In genomic region chr2:130920417-130921030, GRCh38 we compare ENCODE assay signal across 8 cellular contexts.
DNase-seq lines count a peak whose midpoint lies in the region; ATAC-seq and TF ChIP-seq lines count a peak whose summit lies in the region.

No MANE protein-coding gene starts in this region.

- no peak overlapping the region for H3K27ac ChIP-seq in HCT116 (ENCODE audit: low read depth, low read length)

- peak; percentile 84 for TF ChIP-seq RAD21 in HCT116 (IDR thresholded peaks at IDR 0.05; ENCODE audit: low read depth)

- ATAC-seq in HCT116 (peak; percentile 86), mucosa of descending colon (peak; percentile 73), GM18511 (IDR thresholded peaks at IDR 0.05; ENCODE audit: unreplicated experiment) (no peak)
- no peak for ATAC-seq in activated CD8-positive, alpha-beta memory T cell treated with anti-CD3 and anti-CD28 coated beads, Interleukin-2, amount 10 ng/mL, durations not matched to agents 7 days and 5 days

- BruUV-seq in HCT116 (replicated peaks; lab: Mats Ljungman, UMichigan) = no TSS peak

- no peak overlapping the region for H3K4me2 ChIP-seq in HCT116 (ENCODE audit: low read length)

- H3K9ac ChIP-seq in HCT116 (ENCODE audit: low read length) = no peak overlapping the region

- H3K9me3 ChIP-seq in HCT116 (ENCODE audit: control insufficient read depth in 1 of 2, insufficient read depth in 1 of 2, low read depth in 1 of 2, low read length in 2 of 2) (no peaks in the 10 kb centered on the region), mucosa of descending colon (no peaks in the 10 kb centered on the region)

- H3K4me3 ChIP-seq in HCT116 (replicated peaks in 1 of 2; ENCODE audit: low read depth in 1 of 2, low read length in 2 of 2) = no peak overlapping the region
- no peak overlapping the region for H3K4me3 ChIP-seq in mucosa of descending colon

- H3K79me2 ChIP-seq in HCT116 (ENCODE audit: insufficient read depth, low read length) = no peaks in the 10 kb centered on the region

- no peaks in the 10 kb centered on the region for H3K4me1 Mint-ChIP-seq in activated CD8-positive, alpha-beta memory T cell treated with anti-CD3 and anti-CD28 coated beads, Interleukin-2, amount 10 ng/mL, durations not matched to agents 7 days and 5 days

- TF ChIP-seq CTCF in HCT116 (IDR thresholded peaks at IDR 0.05 in 2 of 3, conservative IDR thresholded peaks at IDR 0.05 in 1 of 3; ENCODE audit: borderline replicate concordance in 1 of 3, insufficient read depth in 1 of 3, low read depth in 2 of 3, low read length in 2 of 3) = peak; percentile 89 to 96 (median 95)
- peak; percentile 57 for TF ChIP-seq CTCF in mucosa of descending colon (IDR thresholded peaks at IDR 0.05)

- CTCF ChIA-PET in HCT116 (lab: Charles Lee) = interaction anchor here (1.0 to 1.8 kb wide), 2 partner anchors 122 to 123 kb away, joined by 3 to 15 read pairs; no protein-coding TSS in a partner anchor
- CTCF ChIA-PET in activated CD8-positive, alpha-beta memory T cell treated with anti-CD3 and anti-CD28 coated beads, Interleukin-2, amount 10 ng/mL, durations not matched to agents 7 days and 5 days (lab: Charles Lee) = interaction anchor here (0.9 to 1.9 kb wide), 9 partner anchors 9 to 125 kb away, joined by 3 to 10 read pairs (median 4); no protein-coding TSS in a partner anchor

- H3K27ac Mint-ChIP-seq in activated CD8-positive, alpha-beta memory T cell treated with anti-CD3 and anti-CD28 coated beads, Interleukin-2, amount 10 ng/mL, durations not matched to agents 7 days and 5 days = no peak overlapping the region

- no peak overlapping the region for H3K4me3 Mint-ChIP-seq in activated CD8-positive, alpha-beta memory T cell treated with anti-CD3 and anti-CD28 coated beads, Interleukin-2, amount 10 ng/mL, durations not matched to agents 7 days and 5 days

- TF ChIP-seq POLR2A in HCT116 (IDR thresholded peaks at IDR 0.05; ENCODE audit: borderline replicate concordance, extremely low read depth, insufficient read depth, insufficient read length) = no peak

- POLR2A ChIA-PET in HCT116 (lab: Charles Lee) = no interaction called here

- no peaks in the 10 kb centered on the region for H4K20me1 ChIP-seq in HCT116 (ENCODE audit: insufficient read depth)

- H3K4me1 ChIP-seq in HCT116 (ENCODE audit: control insufficient read depth in 1 of 2, insufficient read depth in 2 of 2, low read length in 2 of 2) = no peaks in the 10 kb centered on the region
- H3K4me1 ChIP-seq in mucosa of descending colon (ENCODE audit: low read depth) = no peaks in the 10 kb centered on the region

- no peaks in the 10 kb centered on the region for H3K36me3 Mint-ChIP-seq in activated CD8-positive, alpha-beta memory T cell treated with anti-CD3 and anti-CD28 coated beads, Interleukin-2, amount 10 ng/mL, durations not matched to agents 7 days and 5 days

- H3K9me2 ChIP-seq in HCT116 (ENCODE audit: insufficient read depth) = no peaks in the 10 kb centered on the region

- H3K36me3 ChIP-seq in HCT116 (ENCODE audit: control insufficient read depth in 1 of 2, insufficient read depth in 2 of 2, low read length in 2 of 2) = no peaks in the 10 kb centered on the region
- no peaks in the 10 kb centered on the region for H3K36me3 ChIP-seq in mucosa of descending colon (ENCODE audit: low read depth)

- intact Hi-C loops in HCT116 (cut with micrococcal nuclease) = loop anchor here (1.0 kb wide), 1 partner anchor 123 kb away; no protein-coding TSS in a partner anchor
- intact Hi-C loops in mucosa of descending colon (cut with DNase I, micrococcal nuclease) = no loop called here

- H3K27me3 ChIP-seq in HCT116 (ENCODE audit: insufficient read depth, low read length) = no peaks in the 10 kb centered on the region

- RAD21 ChIA-PET in HCT116 (lab: Charles Lee; ENCODE audit: low non-redundant PET in 1 of 2, low total read pairs in 2 of 2, uncharacterized antibody in 2 of 2, unreplicated experiment in 2 of 2) = interaction anchor here in 1 of 2 experiments (1.3 kb wide), 1 partner anchor 123 kb away, joined by 3 read pairs; no protein-coding TSS in a partner anchor

- peaks cover 22% of the 10 kb centered on the region for H3K27me3 Mint-ChIP-seq in activated CD8-positive, alpha-beta memory T cell treated with anti-CD3 and anti-CD28 coated beads, Interleukin-2, amount 10 ng/mL, durations not matched to agents 7 days and 5 days

- DNase-seq in Ammon's horn (ENCODE audit: low spot score) (peak; percentile 87), HCT116 (ENCODE audit: low read depth, low spot score) (peak; percentile 62), NCI-H748 (lab: John Stamatoyannopoulos, UW; ENCODE audit: unreplicated experiment) (peak; percentile 27), epidermal melanocyte (ENCODE audit: insufficient read length, low spot score) (peak; percentile 89), mucosa of descending colon (peak in 2 of 3 donors; percentile 80 to 88)
- DNase-seq in activated CD8-positive, alpha-beta memory T cell treated with anti-CD3 and anti-CD28 coated beads, Interleukin-2, amount 10 ng/mL, durations not matched to agents 7 days and 5 days = peak; percentile 59
- peak; percentile 11 for DNase-seq in stimulated activated CD8-positive, alpha-beta memory T cell treated with anti-CD3 and anti-CD28 coated beads, Interleukin-7, amount 100 ng/mL, for 48 hours (ENCODE audit: extremely low read depth in 1 of 2, low read depth in 1 of 2)

- H2AFZ ChIP-seq in HCT116 (ENCODE audit: low read depth, low read length, poor library complexity, severe bottlenecking) = no peak overlapping the region

- no peaks in the 10 kb centered on the region for H3K9me3 Mint-ChIP-seq in activated CD8-positive, alpha-beta memory T cell treated with anti-CD3 and anti-CD28 coated beads, Interleukin-2, amount 10 ng/mL, durations not matched to agents 7 days and 5 days (ENCODE audit: low read depth)

TF ChIP-seq in HCT116, 20 proteins besides CTCF, POLR2A, EP300 and RAD21:
- no peak for TF ChIP-seq CBX3 (IDR thresholded peaks at IDR 0.05; ENCODE audit: low read depth)
- TF ChIP-seq SIN3A (IDR thresholded peaks at IDR 0.05; ENCODE audit: low read depth) = peak; percentile 20; the same call in 1 of the 2 replicates
- TF ChIP-seq, protein P1, sequence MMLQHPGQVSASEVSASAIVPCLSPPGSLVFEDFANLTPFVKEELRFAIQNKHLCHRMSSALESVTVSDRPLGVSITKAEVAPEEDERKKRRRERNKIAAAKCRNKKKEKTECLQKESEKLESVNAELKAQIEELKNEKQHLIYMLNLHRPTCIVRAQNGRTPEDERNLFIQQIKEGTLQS (IDR thresholded peaks at IDR 0.05) = no peak
- TF ChIP-seq TCF7L2 (IDR thresholded peaks at IDR 0.05; ENCODE audit: borderline replicate concordance, extremely low read depth, insufficient read depth, insufficient read length) = no peak
- no peak for TF ChIP-seq CEBPB (IDR thresholded peaks at IDR 0.05; ENCODE audit: low read depth)
- no peak for TF ChIP-seq YY1 (IDR thresholded peaks at IDR 0.05; ENCODE audit: extremely low read depth, insufficient replicate concordance, low read depth, low read length)
- no peak for TF ChIP-seq POLR2AphosphoS5 (IDR thresholded peaks at IDR 0.05; ENCODE audit: low read depth, low read length)
- no peak for TF ChIP-seq REST (IDR thresholded peaks at IDR 0.05; ENCODE audit: low read depth)
TF ChIP-seq in HCT116: peak in this region for 1.

Comparison
In these comparisons a context has a peak if more than half of its experiments do, and no peak if none do; other contexts are left out.
1. DNase-seq: peak in every context shown above with its lines; median percentile 89 in epidermal melanocyte; 87 in Ammon's horn; 84 in mucosa of descending colon; 62 in HCT116; 59 in activated CD8-positive, alpha-beta memory T cell treated with anti-CD3 and anti-CD28 coated beads, Interleukin-2, amount 10 ng/mL, durations not matched to agents 7 days and 5 days; 27 in NCI-H748; 11 in stimulated activated CD8-positive, alpha-beta memory T cell treated with anti-CD3 and anti-CD28 coated beads, Interleukin-7, amount 100 ng/mL, for 48 hours.
2. ATAC-seq: peak in HCT116 (single experiment) and mucosa of descending colon (single experiment); none in activated CD8-positive, alpha-beta memory T cell treated with anti-CD3 and anti-CD28 coated beads, Interleukin-2, amount 10 ng/mL, durations not matched to agents 7 days and 5 days (single experiment) and GM18511 (single experiment).